8 cellular contexts compared by ENCODE assay signal in genomic region chr14:75063491-75064204, GRCh38. TPM values are rescaled to one million over a fixed set of nuclear protein-coding genes. Genes with fewer than 3 reads are reported as not detected.
A peak's percentile ranks its signal among the peaks of the same experiment; 100 is the strongest.
DNase-seq lines count a peak whose midpoint lies in the region; ATAC-seq and TF ChIP-seq lines count a peak whose summit lies in the region.

Gene ACYP1, minus strand, starts transcription at chr14:75064024. Its CDS starts 471 bp downstream, at chr14:75063553.

- intact Hi-C loops in left ventricle myocardium superior (cut with micrococcal nuclease) (no loop called here), vagina (cut with DNase I) (no loop called here)

- ATAC-seq in GM18505 (IDR thresholded peaks at IDR 0.05; ENCODE audit: unreplicated experiment) (peak; percentile 98), HG02970 (IDR thresholded peaks at IDR 0.05; ENCODE audit: low FRiP score, unreplicated experiment) (peak; percentile 83), left ventricle myocardium superior (peak; percentile 93)

- H3K4me1 ChIP-seq in rectal smooth muscle tissue (ENCODE audit: control insufficient read depth, insufficient read depth, low read length) (peaks cover 2% of the 10 kb centered on the region), vagina (peaks cover 27% of the 10 kb centered on the region)

- H3K9me3 ChIP-seq in vagina, result no peaks in the 10 kb centered on the region

- no peak within 1 kb of the TSS for H3K27ac ChIP-seq in rectal smooth muscle tissue (ENCODE audit: low read depth, low read length)
- H3K27ac ChIP-seq in vagina, result peak within 1 kb of the TSS; percentile 21

- H3K36me3 ChIP-seq in rectal smooth muscle tissue (ENCODE audit: control insufficient read depth, insufficient read depth, low read length) (no peaks in the 10 kb centered on the region), vagina (no peaks in the 10 kb centered on the region)

- peak within 1 kb of the TSS; percentile 81 for H3K9ac ChIP-seq in rectal smooth muscle tissue (ENCODE audit: low read length)

- DNase-seq in NCI-H187 treated with DMSO at 0.1 percent for 48 hours (lab: John Stamatoyannopoulos, UW) (peak; percentile 65), T-helper 2 cell (peak; percentile 74 to 90 (median 83)), anterior cingulate cortex (lab: John Stamatoyannopoulos, UW) (peak; percentile 28 to 94 (median 86)), left ventricle myocardium superior (peak; percentile 95), vagina (ENCODE audit: extremely low spot score in 2 of 2) (peak in 1 of 2 donors; percentile 95)

- no peak for TF ChIP-seq CTCF in vagina (IDR thresholded peaks at IDR 0.05)

- TF ChIP-seq POLR2A in GM18505 (IDR thresholded peaks at IDR 0.05; ENCODE audit: borderline replicate concordance, extremely low read depth, insufficient read depth, insufficient read length) (peak; percentile 75), vagina (IDR thresholded peaks at IDR 0.05) (no peak)

- H3K4me3 ChIP-seq in rectal smooth muscle tissue (ENCODE audit: low read length) (peak within 1 kb of the TSS; percentile 90), vagina (peak within 1 kb of the TSS; percentile 58 to 85)

- no peaks in the 10 kb centered on the region for H3K27me3 ChIP-seq in rectal smooth muscle tissue (ENCODE audit: control insufficient read depth, insufficient read depth, low read length)
- H3K27me3 ChIP-seq in vagina, result no peaks in the 10 kb centered on the region

RNA-seq across cellular contexts. Expression of gene ACYP1, which starts in this region (rescaled TPM):
- total RNA-seq in left ventricle myocardium superior, result 11.7 TPM
- 32.4 TPM for total RNA-seq in vagina
